Comparison of ENCODE assay signal across 18 cellular contexts in the genomic region with DNA sequence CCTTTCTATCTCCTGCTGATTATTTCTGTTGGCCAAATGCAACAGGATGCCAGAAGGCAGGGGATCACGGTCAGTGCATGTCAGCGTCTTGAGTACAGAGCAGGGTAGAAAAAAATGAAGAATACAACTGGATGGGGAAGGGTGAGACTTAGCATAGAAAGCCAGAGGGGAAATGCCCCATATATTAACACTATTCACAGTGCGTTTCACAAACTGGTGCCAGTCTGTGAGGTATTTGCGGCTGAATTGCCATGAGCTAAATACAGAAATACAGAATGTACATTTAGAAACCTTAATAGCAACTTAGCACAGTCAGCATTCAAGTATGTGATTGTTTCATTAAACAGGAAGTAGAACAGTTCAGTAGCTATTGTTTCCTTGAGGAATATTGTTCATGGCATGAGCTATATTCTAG. TPM values are rescaled to one million over a fixed set of nuclear protein-coding genes. Genes with fewer than 3 reads are reported as not detected.
A peak's percentile ranks its signal among the peaks of the same experiment; 100 is the strongest.
DNase-seq lines count a peak whose midpoint lies in the region; ATAC-seq, FAIRE-seq and TF ChIP-seq lines count a peak whose summit lies in the region.
"Had no signal": no experiment of that assay in that cellular context is flagged by ENCODE, and none has a peak within 500 bp of the region (broad histone marks: within the 10 kb centered on the region; RNA-seq: fewer than 3 reads in every experiment).

No MANE protein-coding gene starts in this region.

- no peak overlapping the region for H3K18ac ChIP-seq in IMR-90 (ENCODE audit: low read depth, low read length)

- H2BK5ac ChIP-seq in IMR-90 (ENCODE audit: low read depth, low read length, poor library complexity, severe bottlenecking): no peak overlapping the region

- H3K79me1 ChIP-seq in IMR-90 (ENCODE audit: low read depth in 1 of 2, low read length in 2 of 2): no peaks in the 10 kb centered on the region

- no peak overlapping the region for H3K27ac ChIP-seq in A673 (ENCODE audit: low read depth, low read length, poor library complexity, severe bottlenecking)
- H3K27ac ChIP-seq in IMR-90 (ENCODE audit: insufficient read depth, low read length): no peak overlapping the region
- H3K27ac ChIP-seq in small intestine (ENCODE audit: low read depth in 1 of 2, low read length in 1 of 2): no peak overlapping the region
- H3K27ac ChIP-seq: uterus had no signal

- no peak overlapping the region for H3K56ac ChIP-seq in IMR-90 (ENCODE audit: extremely low read depth, insufficient read depth, low read length)

- no peak overlapping the region for H2BK20ac ChIP-seq in IMR-90 (ENCODE audit: low read depth, low read length)

- ATAC-seq in IMR-90 (ENCODE audit: low read depth): no peak
- ATAC-seq in GM21619 (IDR thresholded peaks at IDR 0.05; ENCODE audit: unreplicated experiment): no peak

- no peak for TF ChIP-seq RAD21 in IMR-90 (IDR thresholded peaks at IDR 0.05; ENCODE audit: low read length)

- TF ChIP-seq CTCF in A673 (conservative IDR thresholded peaks at IDR 0.05; ENCODE audit: low read depth, low read length) (no peak), IMR-90 (conservative IDR thresholded peaks at IDR 0.05; ENCODE audit: low read depth, low read length) (no peak), bronchial epithelial cell (IDR thresholded peaks at IDR 0.05; ENCODE audit: insufficient read depth, low read length, severe bottlenecking) (no peak), type B pancreatic cell (conservative IDR thresholded peaks at IDR 0.05) (no peak)

- in situ Hi-C loops in IMR-90 (cut with MboI; ENCODE audit: low sequenced_read_pairs): no loop called here

- peaks cover 13% of the 10 kb centered on the region for H3K4me1 Mint-ChIP-seq in type B pancreatic cell (ENCODE audit: unreplicated experiment)

- CTCF ChIA-PET in A673 (lab: Charles Lee) (interaction anchor here (0.5 to 0.9 kb wide), 2 partner anchors 15 to 771 kb away, joined by 3 to 7 read pairs; no protein-coding TSS in a partner anchor), IMR-90 (lab: Yijun Ruan, JAX) (no interaction called here)

- no peak overlapping the region for H3K9ac ChIP-seq in IMR-90 (ENCODE audit: low read depth, low read length)

- H3K27me3 Mint-ChIP-seq in type B pancreatic cell: no peaks in the 10 kb centered on the region

- H3K36me3 ChIP-seq in A673 (ENCODE audit: insufficient read depth, low read length, poor library complexity, severe bottlenecking) (no peaks in the 10 kb centered on the region), IMR-90 (ENCODE audit: control insufficient read depth, insufficient read depth, low read length) (no peaks in the 10 kb centered on the region), bronchial epithelial cell (ENCODE audit: control insufficient read depth, insufficient read depth, low read length) (no peaks in the 10 kb centered on the region), small intestine (ENCODE audit: control insufficient read depth in 2 of 2, insufficient read depth in 2 of 2, low read length in 2 of 2) (no peaks in the 10 kb centered on the region)
- H3K36me3 ChIP-seq: uterus had no signal

- H3K9me3 ChIP-seq in A673 (ENCODE audit: low read depth, low read length, poor library complexity, severe bottlenecking) (no peaks in the 10 kb centered on the region), IMR-90 (ENCODE audit: control insufficient read depth, insufficient read depth, low read length) (no peaks in the 10 kb centered on the region), small intestine (ENCODE audit: control insufficient read depth, low read depth) (no peaks in the 10 kb centered on the region)
- H3K9me3 ChIP-seq: uterus had no signal

- no peak overlapping the region for H2BK120ac ChIP-seq in IMR-90 (ENCODE audit: low read depth, low read length)

- H3K14ac ChIP-seq in IMR-90 (replicated peaks; ENCODE audit: low read depth, low read length): no peak overlapping the region

- H4K5ac ChIP-seq in IMR-90 (ENCODE audit: low read depth, low read length): no peak overlapping the region

- H3K36me3 Mint-ChIP-seq in type B pancreatic cell: no peaks in the 10 kb centered on the region

- POLR2A ChIA-PET in A673 (lab: Charles Lee; ENCODE audit: low non-redundant PET) (no interaction called here), IMR-90 (lab: Charles Lee; ENCODE audit: unreplicated experiment) (interaction anchor here (0.7 kb wide), 1 partner anchor 16 kb away, joined by 3 read pairs; no protein-coding TSS in a partner anchor)

- intact Hi-C loops in A673 (cut with micrococcal nuclease; ENCODE audit: unreplicated experiment): no loop called here
- intact Hi-C loops in IMR-90 (cut with micrococcal nuclease): no loop called here

- H3K27ac Mint-ChIP-seq in type B pancreatic cell: no peak overlapping the region
- H3K27ac Mint-ChIP-seq: activated naive CD4-positive, alpha-beta T cell treated with anti-CD3 and anti-CD28 coated beads for 36 hours had no signal

- H3K4me1 ChIP-seq in A673 (ENCODE audit: insufficient read depth, low read length, poor library complexity, severe bottlenecking): no peaks in the 10 kb centered on the region
- H3K4me1 ChIP-seq in IMR-90 (ENCODE audit: control insufficient read depth, insufficient read depth, low read length): peaks cover 3% of the 10 kb centered on the region; the same call in 1 of the 2 replicates
- H3K4me1 ChIP-seq in small intestine (ENCODE audit: control insufficient read depth in 2 of 2, insufficient read depth in 1 of 2, low read depth in 1 of 2, low read length in 1 of 2): no peaks in the 10 kb centered on the region
- H3K4me1 ChIP-seq: uterus had no signal

- no peak overlapping the region for H2AFZ ChIP-seq in IMR-90 (replicated peaks; ENCODE audit: low read length, poor library complexity)

- peaks cover 5% of the 10 kb centered on the region; the same call in 1 of the 2 replicates for H3K9me1 ChIP-seq in IMR-90 (ENCODE audit: insufficient read depth, low read length)

- H3K4me3 Mint-ChIP-seq in type B pancreatic cell: no peak overlapping the region
- H3K4me3 Mint-ChIP-seq: activated naive CD4-positive, alpha-beta T cell treated with anti-CD3 and anti-CD28 coated beads for 36 hours; neural crest cell had no signal

- H2AK9ac ChIP-seq in IMR-90 (replicated peaks; ENCODE audit: low read depth, low read length, poor library complexity): no peak overlapping the region

- no CpG with 5 or more reads among the region's 4 CpGs for WGBS in IMR-90 (ENCODE audit: extremely low coverage in 2 of 2, insufficient read length in 1 of 2), 2 experiments
- 63 to 75% (median 72%) methylated on average over 4 of the region's 4 CpGs for WGBS in small intestine, 3 donors

- TF ChIP-seq POLR2A in IMR-90 (IDR thresholded peaks at IDR 0.05; ENCODE audit: low read depth, low read length): no peak

- no peak overlapping the region for H2BK15ac ChIP-seq in IMR-90 (ENCODE audit: low read depth, low read length)

- dilution Hi-C loops in IMR-90 (cut with HindIII; ENCODE audit: low sequenced_read_pairs, unreplicated experiment): no loop called here

- no peak overlapping the region for H2AK5ac ChIP-seq in IMR-90 (ENCODE audit: low read depth, low read length)

- H3K23ac ChIP-seq in IMR-90 (ENCODE audit: low read depth, low read length): no peak overlapping the region

- no peak overlapping the region for H3K4me2 ChIP-seq in IMR-90 (ENCODE audit: low read depth, low read length)

- H3K27me3 ChIP-seq in A673 (replicated peaks; ENCODE audit: insufficient read depth, low read depth, low read length, poor library complexity) (no peaks in the 10 kb centered on the region), IMR-90 (ENCODE audit: control insufficient read depth, insufficient read depth, low read length) (no peaks in the 10 kb centered on the region), bronchial epithelial cell (ENCODE audit: control insufficient read depth, insufficient read depth, low read length) (no peaks in the 10 kb centered on the region), small intestine (ENCODE audit: control insufficient read depth in 2 of 2, insufficient read depth in 2 of 2, low read length in 2 of 2) (no peaks in the 10 kb centered on the region)
- H3K27me3 ChIP-seq: uterus had no signal

- H3K9me3 Mint-ChIP-seq in type B pancreatic cell: no peaks in the 10 kb centered on the region
- H3K9me3 Mint-ChIP-seq: activated naive CD4-positive, alpha-beta T cell treated with anti-CD3 and anti-CD28 coated beads for 36 hours; neural crest cell had no signal

- DNase-seq in A673 (ENCODE audit: low spot score) (peak; percentile 37), IMR-90 (peak; percentile 15), bronchial epithelial cell (ENCODE audit: low read depth) (peak; percentile 85), kidney glomerular epithelial cell (lab: John Stamatoyannopoulos, UW) (peak; percentile 15), small intestine (no peak), type B pancreatic cell (ENCODE audit: extremely low spot score, unreplicated experiment) (no peak)
- DNase-seq in activated CD8-positive, alpha-beta memory T cell treated with anti-CD3 and anti-CD28 coated beads for 24 hours: no peak
- DNase-seq: activated naive CD4-positive, alpha-beta T cell treated with anti-CD3 and anti-CD28 coated beads for 36 hours; AML-193; NCI-H1105 treated with DMSO at 0.1 percent for 48 hours; NCI-H446 treated with DMSO at 0.1 percent for 48 hours; OCI-M1; T1000; uterus had no signal

- no peak overlapping the region for H4K91ac ChIP-seq in IMR-90 (ENCODE audit: insufficient read depth, low read depth, low read length)

- H4K20me1 ChIP-seq in IMR-90 (ENCODE audit: insufficient read depth, low read length): no peaks in the 10 kb centered on the region

- FAIRE-seq in bronchial epithelial cell (lab: Jason Lieb, UNC) (no peak), small intestine (lab: Jason Lieb, UNC) (no peak)
- FAIRE-seq: colon, H1 had no signal

- H4K8ac ChIP-seq in IMR-90 (ENCODE audit: low read depth in 2 of 2, low read length in 2 of 2): no peak overlapping the region

- no peak overlapping the region for H3K4me3 ChIP-seq in A673 (ENCODE audit: low read depth, low read length, poor library complexity, severe bottlenecking)
- no peak overlapping the region for H3K4me3 ChIP-seq in IMR-90 (ENCODE audit: insufficient read depth, low read depth, low read length)
- no peak overlapping the region for H3K4me3 ChIP-seq in bronchial epithelial cell (ENCODE audit: low read depth, low read length)
- H3K4me3 ChIP-seq in small intestine (ENCODE audit: low read depth in 1 of 2, low read length in 2 of 2): no peak overlapping the region
- H3K4me3 ChIP-seq: uterus had no signal

- H3K4ac ChIP-seq in IMR-90 (ENCODE audit: low read depth, low read length): no peak overlapping the region

- BruUV-seq in A673 (replicated peaks; lab: Mats Ljungman, UMichigan) (no TSS peak), IMR-90 (replicated peaks; lab: Mats Ljungman, UMichigan) (no TSS peak)

TF ChIP-seq in IMR-90, 13 proteins besides CTCF, POLR2A, EP300 and RAD21 (continues in another document):
- TF ChIP-seq FOS (IDR thresholded peaks at IDR 0.05; ENCODE audit: low read depth, low read length) (no peak), MXI1 (IDR thresholded peaks at IDR 0.05; ENCODE audit: borderline replicate concordance, low read depth, low read length) (no peak)

RNA-seq across cellular contexts. Expression of gene SLC1A3, which starts 31.0 kb away (rescaled TPM):
- total RNA-seq in A673 (2021): 20.5 and 28.9 TPM in 2 replicates
- total RNA-seq in IMR-90 (2012; rRNA removed): 0.56 and 1.3 TPM in 2 replicates
- 0.13 and 0.27 TPM in 2 replicates for polyA plus RNA-seq in IMR-90 (2012; rRNA removed)
- polyA plus RNA-seq in IMR-90 (2012; cell fraction: cytosol; rRNA removed): 0.01 and 0.16 TPM in 2 replicates
- polyA plus RNA-seq in IMR-90 (2012; cell fraction: nucleus; rRNA removed; ENCODE audit: low replicate concordance): 1.4 and 1.9 TPM in 2 replicates
- total RNA-seq in bronchial epithelial cell: 1.7 and 3.4 TPM in 2 replicates
- 1 to 10 TPM in 2 of 3 donors, under 1 TPM in 1; 0.89 to 4.8 (median 1.4) TPM for polyA plus RNA-seq in small intestine
- 15.3 and 93.2 TPM in 2 replicates for total RNA-seq in type B pancreatic cell (ENCODE audit: low replicate concordance)

Comparison
In these comparisons a context has a peak if more than half of its experiments do, and no peak if none do; other contexts are left out.
1. DNase-seq: peak in A673 (single experiment), IMR-90 (single experiment), bronchial epithelial cell (single experiment) and kidney glomerular epithelial cell (single experiment); none in activated CD8-positive, alpha-beta memory T cell treated with anti-CD3 and anti-CD28 coated beads for 24 hours (single experiment), small intestine (single experiment) and type B pancreatic cell (single experiment).